Comparison of ENCODE assay signal across 16 cellular contexts in the genomic region with DNA sequence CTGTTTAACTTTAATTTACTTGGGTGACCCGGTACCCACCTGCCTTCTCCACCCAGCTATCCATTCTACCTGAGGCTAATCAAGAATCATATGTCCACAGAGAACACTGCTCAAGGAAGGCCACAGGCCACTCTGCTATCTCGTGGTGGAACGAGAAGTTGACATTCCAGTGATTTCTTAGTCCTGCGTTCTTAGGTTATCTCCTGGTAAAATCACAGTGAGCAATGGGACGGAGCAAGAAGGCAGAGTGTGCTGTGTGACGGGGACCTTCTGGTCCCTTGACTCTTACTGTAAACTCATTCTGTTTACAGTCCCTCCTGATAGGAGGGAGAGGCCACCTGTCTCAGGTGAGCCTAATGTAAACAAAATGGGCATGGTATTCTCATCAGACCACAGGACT.
"Had no signal": no experiment of that assay in that cellular context is flagged by ENCODE, and none has a peak within 500 bp of the region (broad histone marks: within the 10 kb centered on the region; RNA-seq: fewer than 3 reads in every experiment).

No MANE protein-coding gene starts in this region.

- H3K27me3 Mint-ChIP-seq: activated B cell treated with CpG ODN at 0.5 μM for 24 hours; activated CD4-positive, alpha-beta T cell treated with anti-CD3 and anti-CD28 coated beads, Interleukin-2, amount 10 ng/mL, durations not matched to agents 24 days and 14 days; activated naive CD4-positive, alpha-beta T cell treated with anti-CD3 and anti-CD28 coated beads, Interleukin-2, amount 10 ng/mL, durations not matched to agents 7 days and 5 days; stimulated activated naive B cell treated with anti-CD40 and anti-IgM and Interleukin-4, amounts not matched to agents 10 μg/mL and 1 μg/mL and 100 μg/mL, for 72 hours had no signal

- DNase-seq: activated B cell treated with CpG ODN at 0.5 μM for 24 hours; activated CD4-positive, alpha-beta T cell treated with anti-CD3 and anti-CD28 coated beads, Interleukin-2, amount 10 ng/mL, durations not matched to agents 24 days and 14 days; activated naive CD4-positive, alpha-beta T cell treated with anti-CD3 and anti-CD28 coated beads, Interleukin-2, amount 10 ng/mL, durations not matched to agents 7 days and 5 days; caudate nucleus; effector memory CD4-positive, alpha-beta T cell; immature natural killer cell; mesendoderm; pancreas; spleen; stimulated activated CD4-positive, alpha-beta T cell treated with anti-CD3 and anti-CD28 coated beads, Interleukin-1b, Interleukin-23, amount 100 ng/mL, for 48 hours; stimulated activated naive B cell treated with anti-CD40 and anti-IgM and Interleukin-4, amounts not matched to agents 10 μg/mL and 1 μg/mL and 100 μg/mL, for 72 hours; substantia nigra had no signal

- H3K4me3 Mint-ChIP-seq: activated B cell treated with CpG ODN at 0.5 μM for 24 hours; activated CD4-positive, alpha-beta T cell treated with anti-CD3 and anti-CD28 coated beads, Interleukin-2, amount 10 ng/mL, durations not matched to agents 24 days and 14 days; activated naive CD4-positive, alpha-beta T cell treated with anti-CD3 and anti-CD28 coated beads, Interleukin-2, amount 10 ng/mL, durations not matched to agents 7 days and 5 days; immature natural killer cell; stimulated activated naive B cell treated with anti-CD40 and anti-IgM and Interleukin-4, amounts not matched to agents 10 μg/mL and 1 μg/mL and 100 μg/mL, for 72 hours; T-helper 1 cell treated with Interleukin-12 subunit alpha and Interleukin-12 subunit beta and Interleukin-4 antibody, amounts not matched to agents 30 μg/mL and 1 μg/mL, for 36 hours had no signal

- ATAC-seq: left lobe of liver; SK-N-SH treated with all-trans-retinoic acid at 6 μM for 48 hours; stimulated activated naive B cell treated with anti-CD40 and anti-IgM and Interleukin-4, amounts not matched to agents 10 μg/mL and 1 μg/mL and 100 μg/mL, for 72 hours had no signal

- H3K9me3 ChIP-seq: pancreas, spleen, vagina had no signal

- H3K4me3 ChIP-seq: pancreas, spleen, vagina had no signal

- H3K4me1 Mint-ChIP-seq: activated naive CD4-positive, alpha-beta T cell treated with anti-CD3 and anti-CD28 coated beads, Interleukin-2, amount 10 ng/mL, durations not matched to agents 7 days and 5 days; immature natural killer cell had no signal

- H3K9me3 Mint-ChIP-seq: activated B cell treated with CpG ODN at 0.5 μM for 24 hours; activated CD4-positive, alpha-beta T cell treated with anti-CD3 and anti-CD28 coated beads, Interleukin-2, amount 10 ng/mL, durations not matched to agents 24 days and 14 days; stimulated activated naive B cell treated with anti-CD40 and anti-IgM and Interleukin-4, amounts not matched to agents 10 μg/mL and 1 μg/mL and 100 μg/mL, for 72 hours; T-helper 1 cell treated with Interleukin-12 subunit alpha and Interleukin-12 subunit beta and Interleukin-4 antibody, amounts not matched to agents 30 μg/mL and 1 μg/mL, for 36 hours had no signal

- H3K27me3 ChIP-seq: pancreas, spleen, vagina had no signal

- H3K36me3 Mint-ChIP-seq: activated naive CD4-positive, alpha-beta T cell treated with anti-CD3 and anti-CD28 coated beads, Interleukin-2, amount 10 ng/mL, durations not matched to agents 7 days and 5 days; immature natural killer cell had no signal

- H3K27ac ChIP-seq: pancreas, spleen had no signal

- H3K27ac Mint-ChIP-seq: activated B cell treated with CpG ODN at 0.5 μM for 24 hours; activated CD4-positive, alpha-beta T cell treated with anti-CD3 and anti-CD28 coated beads, Interleukin-2, amount 10 ng/mL, durations not matched to agents 24 days and 14 days; activated naive CD4-positive, alpha-beta T cell treated with anti-CD3 and anti-CD28 coated beads, Interleukin-2, amount 10 ng/mL, durations not matched to agents 7 days and 5 days; immature natural killer cell; stimulated activated naive B cell treated with anti-CD40 and anti-IgM and Interleukin-4, amounts not matched to agents 10 μg/mL and 1 μg/mL and 100 μg/mL, for 72 hours; T-helper 1 cell treated with Interleukin-12 subunit alpha and Interleukin-12 subunit beta and Interleukin-4 antibody, amounts not matched to agents 30 μg/mL and 1 μg/mL, for 36 hours had no signal
